ENCODE assay signal across 8 cellular contexts in the genomic region with DNA sequence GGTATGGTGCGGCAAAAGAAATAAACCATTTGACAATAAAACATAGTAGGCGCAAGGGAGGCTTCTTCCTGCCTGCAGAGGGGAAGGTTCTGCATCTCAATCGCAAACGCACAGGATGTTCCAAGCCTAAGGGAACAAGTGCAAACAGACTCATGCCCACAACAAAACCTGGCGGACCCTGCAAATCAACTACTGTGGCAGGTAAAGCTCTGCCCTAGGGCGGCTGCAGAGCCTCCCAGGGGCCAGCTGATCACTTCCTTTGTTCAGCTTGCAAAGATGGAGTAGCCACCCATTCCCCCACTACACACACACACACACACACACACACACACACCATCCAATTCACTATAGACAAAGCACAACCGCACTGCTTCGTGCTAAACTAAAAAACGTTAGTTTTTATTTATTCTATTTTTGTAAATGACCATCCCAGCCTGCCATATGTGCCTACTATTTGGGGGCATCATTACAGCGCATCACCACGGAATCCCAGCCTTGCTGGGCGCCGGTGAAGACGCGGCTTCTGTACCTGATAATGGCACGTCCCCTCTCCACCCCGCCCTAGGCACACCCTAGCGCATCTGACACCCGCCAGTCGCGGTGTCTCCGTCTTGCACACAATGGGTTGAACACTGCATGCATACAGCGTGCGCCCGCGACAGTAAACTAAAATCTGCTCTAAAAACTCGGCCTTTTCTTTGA. TPM values are rescaled to one million over a fixed set of nuclear protein-coding genes. Genes with fewer than 3 reads are reported as not detected.
DNase-seq lines count a peak whose midpoint lies in the region; ATAC-seq and TF ChIP-seq lines count a peak whose summit lies in the region.

No MANE protein-coding gene starts in this region.

- TF ChIP-seq CTCF in fibroblast of villous mesenchyme (IDR thresholded peaks at IDR 0.05; ENCODE audit: insufficient read depth, low read depth, low read length): no peak

- ATAC-seq in HG03521 (IDR thresholded peaks at IDR 0.05; ENCODE audit: unreplicated experiment) (no peak), GM21381 (IDR thresholded peaks at IDR 0.05; ENCODE audit: unreplicated experiment) (no peak)

- DNase-seq in NCI-H748 (lab: John Stamatoyannopoulos, UW; ENCODE audit: unreplicated experiment) (peak; percentile 93), fibroblast of villous mesenchyme (ENCODE audit: low read depth) (no peak), retina (peak; percentile 79), LoVo (ENCODE audit: low spot score) (no peak)
- no peak for DNase-seq in stimulated activated CD4-positive, alpha-beta T cell treated with anti-CD3 and anti-CD28 coated beads, Interleukin-15, amount 100 ng/mL, for 24 hours

- peak overlapping the region; percentile 80 for H3K4me3 ChIP-seq in fibroblast of villous mesenchyme (ENCODE audit: low read depth, low read length)

- H3K9ac ChIP-seq in ES-I3 (ENCODE audit: low read depth, low read length): peak overlapping the region; percentile 85

- no peaks in the 10 kb centered on the region for H3K9me3 ChIP-seq in ES-I3 (ENCODE audit: control insufficient read depth, insufficient read depth, low read length)

- H3K4me1 ChIP-seq in ES-I3 (ENCODE audit: insufficient read depth, low read length): peaks cover 39% of the 10 kb centered on the region

- H3K36me3 ChIP-seq in ES-I3 (ENCODE audit: insufficient read depth, low read length): no peaks in the 10 kb centered on the region

RNA-seq across cellular contexts. Expression of gene DPYSL3, which starts 57.6 kb away (rescaled TPM):
- total RNA-seq in fibroblast of villous mesenchyme: 126 and 161 TPM in 2 replicates

Comparison
In these comparisons a context has a peak if more than half of its experiments do, and no peak if none do; other contexts are left out.
1. DNase-seq: peak in NCI-H748 (single experiment) and retina (single experiment); none in fibroblast of villous mesenchyme (single experiment), LoVo (single experiment) and stimulated activated CD4-positive, alpha-beta T cell treated with anti-CD3 and anti-CD28 coated beads, Interleukin-15, amount 100 ng/mL, for 24 hours (single experiment).